8 cellular contexts compared by ENCODE assay signal in the genomic region with DNA sequence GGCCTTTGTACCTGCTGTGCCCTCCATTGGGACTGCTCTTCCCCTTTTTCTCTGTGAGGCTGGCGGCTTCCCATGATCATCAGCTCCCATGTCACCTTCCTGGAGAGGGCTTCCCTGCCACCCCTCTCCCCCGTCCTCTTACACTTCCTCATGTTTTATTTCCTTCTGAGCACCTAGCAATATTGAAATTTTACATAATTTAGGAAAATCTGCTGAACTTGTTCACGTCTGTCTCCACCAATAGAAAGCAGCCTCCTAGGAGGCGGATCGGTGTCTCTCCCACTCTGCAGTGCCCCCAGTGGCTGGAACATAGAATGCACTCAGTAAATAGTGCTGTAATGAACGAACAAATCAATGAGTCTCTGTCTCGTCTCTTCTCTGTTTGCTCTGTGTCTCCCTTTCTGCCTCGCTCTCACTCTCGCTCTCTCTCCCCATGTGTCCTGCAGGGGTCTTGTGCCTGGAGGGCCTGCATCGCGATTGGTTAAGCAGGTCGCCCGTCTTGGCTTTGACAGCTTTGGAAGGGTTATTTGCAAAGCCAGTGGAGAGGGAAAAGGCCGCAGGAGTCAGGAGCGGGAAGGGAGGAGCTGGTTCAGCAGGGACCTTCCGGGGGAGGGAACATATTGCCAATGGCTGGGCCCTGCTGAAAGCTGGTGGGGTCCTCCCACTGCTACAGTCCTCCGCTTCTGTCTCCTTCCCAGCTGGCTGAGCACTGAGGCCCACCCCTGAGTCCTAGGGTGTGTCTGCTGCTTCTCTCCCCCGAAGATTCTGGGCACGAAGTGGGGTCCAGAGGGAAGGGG. TPM values are rescaled to one million over a fixed set of nuclear protein-coding genes. Genes with fewer than 3 reads are reported as not detected.
DNase-seq lines count a peak whose midpoint lies in the region; ATAC-seq and TF ChIP-seq lines count a peak whose summit lies in the region.

No MANE protein-coding gene starts in this region.

- no peaks in the 10 kb centered on the region for H3K9me3 ChIP-seq in BE2C

- no peaks in the 10 kb centered on the region for H3K36me3 ChIP-seq in BE2C
- H3K36me3 ChIP-seq in GM23338 (ENCODE audit: insufficient read depth): no peaks in the 10 kb centered on the region

- H3K4me1 Mint-ChIP-seq in GM23338 (peaks cover 9% of the 10 kb centered on the region; the same call in 1 of the 3 replicates), chondrocyte (ENCODE audit: low read depth) (peaks cover 11% of the 10 kb centered on the region)

- H4K20me1 ChIP-seq in GM23338 (replicated peaks; ENCODE audit: insufficient read depth): no peaks in the 10 kb centered on the region

- no peaks in the 10 kb centered on the region for H3K9me2 ChIP-seq in GM23338 (ENCODE audit: insufficient read depth)

- H3K27ac ChIP-seq in GM23338 (ENCODE audit: low read depth): peak overlapping the region; percentile 85

- H2AFZ ChIP-seq in GM23338: peak overlapping the region; percentile 79

- H3K36me3 Mint-ChIP-seq in GM23338 (ENCODE audit: low read depth) (no peaks in the 10 kb centered on the region; the same call in 2 of the 3 replicates), chondrocyte (ENCODE audit: low read depth) (no peaks in the 10 kb centered on the region)

- no peaks in the 10 kb centered on the region for H3F3A ChIP-seq in GM23338 (replicated peaks; ENCODE audit: low read depth)

- H3K9me3 Mint-ChIP-seq in GM23338: no peaks in the 10 kb centered on the region
- no peaks in the 10 kb centered on the region for H3K9me3 Mint-ChIP-seq in chondrocyte (ENCODE audit: low read depth)

- H3K4me3 ChIP-seq in BE2C (ENCODE audit: low read depth, low read length) (peak overlapping the region; percentile 56), GM23338 (peak overlapping the region; percentile 46)

- peak; percentile 85 for ATAC-seq in GM23338
- no peak for ATAC-seq in GM18909 (IDR thresholded peaks at IDR 0.05; ENCODE audit: poor library complexity, unreplicated experiment)

- peak; percentile 94 for TF ChIP-seq CTCF in BE2C (IDR thresholded peaks at IDR 0.05; ENCODE audit: low read depth, low read length)
- peak; percentile 71 to 94 for TF ChIP-seq CTCF in GM23338 (conservative IDR thresholded peaks at IDR 0.05; ENCODE audit: low read depth in 2 of 2)
- TF ChIP-seq CTCF in chondrocyte (IDR thresholded peaks at IDR 0.05): peak; percentile 91

- peak overlapping the region; percentile 72 for H3K4me2 ChIP-seq in GM23338

- H3K4me1 ChIP-seq in BE2C: no peaks in the 10 kb centered on the region
- peaks cover 20% of the 10 kb centered on the region; the same call in 1 of the 2 replicates for H3K4me1 ChIP-seq in GM23338 (ENCODE audit: insufficient read depth)

- H3K4me3 Mint-ChIP-seq in GM23338 (no peak overlapping the region), chondrocyte (ENCODE audit: unreplicated experiment) (no peak overlapping the region)

- H3K27me3 ChIP-seq in BE2C (peaks cover 3% of the 10 kb centered on the region), GM23338 (ENCODE audit: insufficient read depth) (no peaks in the 10 kb centered on the region)

- no peaks in the 10 kb centered on the region for H3K79me2 ChIP-seq in GM23338 (replicated peaks; ENCODE audit: insufficient read depth)

- no peak overlapping the region for H3K27ac Mint-ChIP-seq in GM23338
- no peak overlapping the region for H3K27ac Mint-ChIP-seq in chondrocyte (ENCODE audit: unreplicated experiment)

- H3K27me3 Mint-ChIP-seq in GM23338 (ENCODE audit: insufficient read depth, low read depth, poor library complexity) (peaks cover 2% of the 10 kb centered on the region), chondrocyte (ENCODE audit: low read depth) (no peaks in the 10 kb centered on the region)

- DNase-seq in BE2C (peak; percentile 74), GM23338 (ENCODE audit: low spot score) (peak; percentile 90), NCI-H2171 (lab: John Stamatoyannopoulos, UW) (peak; percentile 41), chondrocyte (ENCODE audit: low spot score) (no peak), kidney tubule cell (ENCODE audit: low spot score) (peak; percentile 62)
- DNase-seq in activated CD4-positive, CD25-positive, alpha-beta regulatory T cell (lab: John Stamatoyannopoulos, UW): peak in 3 of 4 experiments; percentile 20 to 52 (median 29)
- peak; percentile 24 to 57 for DNase-seq in stimulated activated CD4-positive, alpha-beta T cell treated with anti-CD3 and anti-CD28 coated beads, Interleukin-15, amount 100 ng/mL, for 48 hours (ENCODE audit: low read depth in 2 of 2)

TF ChIP-seq in GM23338, 12 proteins besides CTCF, POLR2A, EP300 and RAD21:
- TF ChIP-seq CREB1 (CRISPR knock-in tag; IDR thresholded peaks at IDR 0.05; ENCODE audit: low read depth) (peak; percentile 21; the same call in 1 of the 2 replicates), POLR2AphosphoS5 (IDR thresholded peaks at IDR 0.05; ENCODE audit: low read depth) (peak; percentile 49)
- TF ChIP-seq, protein P1, sequence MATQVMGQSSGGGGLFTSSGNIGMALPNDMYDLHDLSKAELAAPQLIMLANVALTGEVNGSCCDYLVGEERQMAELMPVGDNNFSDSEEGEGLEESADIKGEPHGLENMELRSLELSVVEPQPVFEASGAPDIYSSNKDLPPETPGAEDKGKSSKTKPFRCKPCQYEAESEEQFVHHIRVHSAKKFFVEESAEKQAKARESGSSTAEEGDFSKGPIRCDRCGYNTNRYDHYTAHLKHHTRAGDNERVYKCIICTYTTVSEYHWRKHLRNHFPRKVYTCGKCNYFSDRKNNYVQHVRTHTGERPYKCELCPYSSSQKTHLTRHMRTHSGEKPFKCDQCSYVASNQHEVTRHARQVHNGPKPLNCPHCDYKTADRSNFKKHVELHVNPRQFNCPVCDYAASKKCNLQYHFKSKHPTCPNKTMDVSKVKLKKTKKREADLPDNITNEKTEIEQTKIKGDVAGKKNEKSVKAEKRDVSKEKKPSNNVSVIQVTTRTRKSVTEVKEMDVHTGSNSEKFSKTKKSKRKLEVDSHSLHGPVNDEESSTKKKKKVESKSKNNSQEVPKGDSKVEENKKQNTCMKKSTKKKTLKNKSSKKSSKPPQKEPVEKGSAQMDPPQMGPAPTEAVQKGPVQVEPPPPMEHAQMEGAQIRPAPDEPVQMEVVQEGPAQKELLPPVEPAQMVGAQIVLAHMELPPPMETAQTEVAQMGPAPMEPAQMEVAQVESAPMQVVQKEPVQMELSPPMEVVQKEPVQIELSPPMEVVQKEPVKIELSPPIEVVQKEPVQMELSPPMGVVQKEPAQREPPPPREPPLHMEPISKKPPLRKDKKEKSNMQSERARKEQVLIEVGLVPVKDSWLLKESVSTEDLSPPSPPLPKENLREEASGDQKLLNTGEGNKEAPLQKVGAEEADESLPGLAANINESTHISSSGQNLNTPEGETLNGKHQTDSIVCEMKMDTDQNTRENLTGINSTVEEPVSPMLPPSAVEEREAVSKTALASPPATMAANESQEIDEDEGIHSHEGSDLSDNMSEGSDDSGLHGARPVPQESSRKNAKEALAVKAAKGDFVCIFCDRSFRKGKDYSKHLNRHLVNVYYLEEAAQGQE (IDR thresholded peaks at IDR 0.05; ENCODE audit: unreplicated experiment): no peak
TF ChIP-seq in GM23338: peak in this region for 2.

RNA-seq across cellular contexts. Expression of gene OCSTAMP, which starts 12.1 kb away (rescaled TPM):
- not detected for polyA plus RNA-seq in BE2C (2012; ENCODE audit: insufficient read depth, insufficient read length, low read depth)
- 0.45 TPM in 1 of 2 replicates, not detected in the other for total RNA-seq in GM23338 (2014; rRNA removed; shearing (Covaris generic))
- 0.32 TPM in 1 of 2 replicates, not detected in the other for polyA plus RNA-seq in GM23338 (2016; fragmentation: Nextera tagmentation; extraction: Ambion mirVana)
- not detected in 3 replicates for total RNA-seq in chondrocyte

RNA-seq across cellular contexts. Expression of gene ZNF334, which starts 49.2 kb away (rescaled TPM):
- polyA plus RNA-seq in BE2C (2012; ENCODE audit: insufficient read depth, insufficient read length, low read depth): 5.9 TPM
- 15.2 and 19.1 TPM in 2 replicates for total RNA-seq in GM23338 (2014; rRNA removed; shearing (Covaris generic))
- polyA plus RNA-seq in GM23338 (2016; fragmentation: Nextera tagmentation; extraction: Ambion mirVana): 7.9 and 12.4 TPM in 2 replicates
- total RNA-seq in chondrocyte: 4.7 to 6.6 TPM (median 4.8 TPM) in 3 replicates
